ENCODE assay signal across 8 cellular contexts in the genomic region with DNA sequence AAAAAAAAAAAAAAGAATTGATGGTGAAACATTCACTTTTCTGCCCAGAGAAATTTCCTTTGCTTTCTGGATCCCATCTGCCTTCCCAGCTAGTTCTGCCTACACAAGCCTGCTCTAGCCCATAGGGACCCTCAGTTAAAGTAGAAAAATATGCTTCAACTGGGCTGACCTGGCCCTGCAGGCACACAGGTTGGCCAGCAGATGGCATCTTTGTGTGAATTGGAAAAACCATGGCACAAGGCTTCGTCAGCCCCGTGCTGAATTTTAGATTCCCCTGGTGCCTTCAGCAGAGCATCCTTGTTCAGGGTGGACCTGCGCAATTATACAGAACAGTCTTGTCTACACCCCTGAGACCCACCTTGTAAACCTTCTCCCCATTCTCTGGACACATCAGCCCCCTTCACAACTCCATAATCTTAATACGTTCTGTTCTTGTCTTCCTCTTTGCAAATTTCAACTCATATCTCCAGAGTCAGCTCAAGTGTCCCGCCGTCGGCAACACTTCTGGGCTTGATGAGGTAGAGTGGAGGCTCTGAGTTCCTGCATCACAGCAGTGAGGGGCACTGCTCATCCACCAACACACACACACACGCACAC.
DNase-seq lines count a peak whose midpoint lies in the region; ATAC-seq and TF ChIP-seq lines count a peak whose summit lies in the region.

No MANE protein-coding gene starts in this region.

- ATAC-seq in GM18520 (IDR thresholded peaks at IDR 0.05; ENCODE audit: unreplicated experiment): peak; percentile 77
- peak; percentile 94 for ATAC-seq in HG02981 (IDR thresholded peaks at IDR 0.05; ENCODE audit: unreplicated experiment)

- peak; percentile 90 for TF ChIP-seq CTCF in fibroblast of pulmonary artery (IDR thresholded peaks at IDR 0.05; ENCODE audit: low read length, missing control alignments)
- peak; percentile 75 for TF ChIP-seq CTCF in parathyroid adenoma (IDR thresholded peaks at IDR 0.05)

- H3K79me2 ChIP-seq in parathyroid adenoma: no peaks in the 10 kb centered on the region

- H3K9ac ChIP-seq in parathyroid adenoma: no peak overlapping the region

- H3K27me3 ChIP-seq in parathyroid adenoma (ENCODE audit: control insufficient read depth, insufficient read depth, low read length): no peaks in the 10 kb centered on the region

- no peak overlapping the region for H3K27ac ChIP-seq in parathyroid adenoma

- H3K4me1 ChIP-seq in parathyroid adenoma: no peaks in the 10 kb centered on the region

- no peak overlapping the region for H3K4me2 ChIP-seq in parathyroid adenoma (ENCODE audit: low read length)

- H3K9me3 ChIP-seq in parathyroid adenoma (ENCODE audit: control insufficient read depth, low read length): no peaks in the 10 kb centered on the region

- no peak overlapping the region for H2AFZ ChIP-seq in parathyroid adenoma

- no peaks in the 10 kb centered on the region for H3K36me3 ChIP-seq in parathyroid adenoma (ENCODE audit: control insufficient read depth, insufficient read depth, low read length)

- H3K4me3 ChIP-seq in fibroblast of pulmonary artery (replicated peaks; ENCODE audit: low read depth, low read length) (no peak overlapping the region), parathyroid adenoma (ENCODE audit: low read depth, low read length) (no peak overlapping the region)

- DNase-seq in CD1c-positive myeloid dendritic cell (ENCODE audit: extremely low spot score) (peak; percentile 59), NCI-H69 (lab: John Stamatoyannopoulos, UW) (peak; percentile 48), fibroblast of pulmonary artery (ENCODE audit: low read depth) (peak; percentile 59), NCI-H187 (lab: John Stamatoyannopoulos, UW) (no peak)
- peak; percentile 64 for DNase-seq in activated T-cell treated with anti-CD3 and anti-CD28 coated beads, Interleukin-2, amount 50 U/mL, for 1 hour

Comparison
In these comparisons a context has a peak if more than half of its experiments do, and no peak if none do; other contexts are left out.
1. DNase-seq: peak in CD1c-positive myeloid dendritic cell (single experiment), NCI-H69 (single experiment), activated T-cell treated with anti-CD3 and anti-CD28 coated beads, Interleukin-2, amount 50 U/mL, for 1 hour (single experiment) and fibroblast of pulmonary artery (single experiment); none in NCI-H187 (0 of 2).